1 cellular context compared by ENCODE assay signal in the genomic region with DNA sequence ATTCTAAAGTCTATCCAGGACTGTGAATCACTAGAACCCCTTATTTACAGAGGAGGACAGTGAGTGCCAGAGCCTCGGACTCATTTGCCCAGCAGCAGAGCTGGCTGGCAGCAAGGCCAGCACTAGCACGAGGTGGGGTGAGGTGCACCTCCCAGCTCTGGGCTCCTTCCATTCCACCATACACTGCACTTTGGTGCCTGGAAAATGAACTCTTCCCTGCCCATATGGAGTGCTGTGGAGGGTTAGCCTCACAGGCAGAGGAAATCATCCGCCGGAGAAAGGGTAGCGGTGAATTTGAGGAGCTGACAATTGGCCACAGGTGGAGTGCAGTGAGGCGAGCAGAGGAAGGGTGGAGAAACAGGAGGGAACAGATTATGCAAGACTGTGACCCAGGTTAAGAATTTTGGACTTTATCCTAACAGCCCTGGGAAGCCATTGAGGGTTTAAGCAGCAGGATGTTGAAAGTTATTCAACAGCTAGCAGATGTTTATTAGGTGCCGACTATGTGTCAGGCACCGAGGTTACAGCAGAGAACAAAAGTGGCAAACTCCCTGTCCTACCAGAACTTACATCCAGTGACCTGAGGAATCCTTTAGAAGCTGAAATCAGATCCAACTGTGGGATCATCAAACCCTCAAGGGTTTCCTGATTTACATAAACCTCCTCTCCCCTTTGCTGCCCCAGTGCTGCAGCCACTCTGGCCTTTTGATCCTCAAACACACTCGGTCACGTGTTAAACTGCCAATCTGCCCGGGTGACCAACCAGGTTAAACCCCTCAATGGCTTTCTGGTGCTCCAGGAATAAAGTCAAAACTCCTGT.
TF ChIP-seq lines count a peak whose summit lies in the region.

No MANE protein-coding gene starts in this region.

TF ChIP-seq in HepG2, 621 proteins besides CTCF, POLR2A, EP300 and RAD21 (continued from another document and continues in another):
- TF ChIP-seq, protein P1, sequence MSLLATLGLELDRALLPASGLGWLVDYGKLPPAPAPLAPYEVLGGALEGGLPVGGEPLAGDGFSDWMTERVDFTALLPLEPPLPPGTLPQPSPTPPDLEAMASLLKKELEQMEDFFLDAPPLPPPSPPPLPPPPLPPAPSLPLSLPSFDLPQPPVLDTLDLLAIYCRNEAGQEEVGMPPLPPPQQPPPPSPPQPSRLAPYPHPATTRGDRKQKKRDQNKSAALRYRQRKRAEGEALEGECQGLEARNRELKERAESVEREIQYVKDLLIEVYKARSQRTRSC (CRISPR knock-in tag; IDR thresholded peaks at IDR 0.05; ENCODE audit: low read depth): peak; percentile 40; the same call in 1 of the 2 replicates
- TF ChIP-seq NFIC (IDR thresholded peaks at IDR 0.05; ENCODE audit: low read length) (peak; percentile 75; the same call in 1 of the 2 replicates), STAT5B (CRISPR knock-in tag; IDR thresholded peaks at IDR 0.05) (0 out of 2 replicates have a peak, but pooled peaks have one; percentile 3), NFIB (CRISPR knock-in tag; IDR thresholded peaks at IDR 0.05; ENCODE audit: borderline replicate concordance) (no peak), ZNF724P (CRISPR knock-in tag; IDR thresholded peaks at IDR 0.05; ENCODE audit: borderline replicate concordance) (0 out of 2 replicates have a peak, but pooled peaks have one; percentile 32), ZNF670 (CRISPR knock-in tag; IDR thresholded peaks at IDR 0.05; ENCODE audit: borderline replicate concordance) (peak; percentile 88; the same call in 1 of the 2 replicates), AHR (CRISPR knock-in tag; IDR thresholded peaks at IDR 0.05) (0 out of 2 replicates have a peak, but pooled peaks have one; percentile 48), TOPORS (CRISPR knock-in tag; IDR thresholded peaks at IDR 0.05) (peak; percentile 70; the same call in 1 of the 2 replicates), NR3C1 (CRISPR knock-in tag; IDR thresholded peaks at IDR 0.05) (no peak), ZNF24 (IDR thresholded peaks at IDR 0.05) (no peak), KDM6A (CRISPR knock-in tag; IDR thresholded peaks at IDR 0.05; ENCODE audit: low read depth) (peak; percentile 88), FIP1L1 (IDR thresholded peaks at IDR 0.05; ENCODE audit: borderline replicate concordance, insufficient read depth, low read depth, low read length) (no peak), ZNF747 (CRISPR knock-in tag; IDR thresholded peaks at IDR 0.05; ENCODE audit: borderline replicate concordance) (no peak; the same call in 1 of the 2 replicates), FOSL2 (CRISPR knock-in tag; IDR thresholded peaks at IDR 0.05) (peak; percentile 67), TCF7L2 (IDR thresholded peaks at IDR 0.05; ENCODE audit: low read depth, low read length) (0 out of 2 replicates have a peak, but pooled peaks have one; percentile 43), PCBP1 (IDR thresholded peaks at IDR 0.05; ENCODE audit: borderline replicate concordance, low read depth, low read length) (no peak), GLI4 (CRISPR knock-in tag; IDR thresholded peaks at IDR 0.05; ENCODE audit: borderline replicate concordance) (no peak; the same call in 1 of the 2 replicates), SYNCRIP (IDR thresholded peaks at IDR 0.05; ENCODE audit: insufficient read depth, low read depth, low read length) (no peak), ZNF232 (CRISPR knock-in tag; IDR thresholded peaks at IDR 0.05; ENCODE audit: borderline replicate concordance) (0 out of 2 replicates have a peak, but pooled peaks have one; percentile 90), ZNF17 (CRISPR knock-in tag; IDR thresholded peaks at IDR 0.05) (no peak), ARID2 (CRISPR knock-in tag; IDR thresholded peaks at IDR 0.05; ENCODE audit: borderline replicate concordance) (peak; percentile 87; the same call in 1 of the 2 replicates), ZNF251 (CRISPR knock-in tag; IDR thresholded peaks at IDR 0.05) (peak; percentile 66; the same call in 1 of the 2 replicates), KDM5A (IDR thresholded peaks at IDR 0.05; ENCODE audit: borderline replicate concordance, low read length) (no peak), ZNF12 (CRISPR knock-in tag; IDR thresholded peaks at IDR 0.05) (peak; percentile 40), ZFP37 (CRISPR knock-in tag; IDR thresholded peaks at IDR 0.05; ENCODE audit: borderline replicate concordance) (peak; percentile 69; the same call in 1 of the 2 replicates), POLR2AphosphoS2 (IDR thresholded peaks at IDR 0.05; ENCODE audit: low read depth, low read length) (no peak)
- TF ChIP-seq, protein P2, sequence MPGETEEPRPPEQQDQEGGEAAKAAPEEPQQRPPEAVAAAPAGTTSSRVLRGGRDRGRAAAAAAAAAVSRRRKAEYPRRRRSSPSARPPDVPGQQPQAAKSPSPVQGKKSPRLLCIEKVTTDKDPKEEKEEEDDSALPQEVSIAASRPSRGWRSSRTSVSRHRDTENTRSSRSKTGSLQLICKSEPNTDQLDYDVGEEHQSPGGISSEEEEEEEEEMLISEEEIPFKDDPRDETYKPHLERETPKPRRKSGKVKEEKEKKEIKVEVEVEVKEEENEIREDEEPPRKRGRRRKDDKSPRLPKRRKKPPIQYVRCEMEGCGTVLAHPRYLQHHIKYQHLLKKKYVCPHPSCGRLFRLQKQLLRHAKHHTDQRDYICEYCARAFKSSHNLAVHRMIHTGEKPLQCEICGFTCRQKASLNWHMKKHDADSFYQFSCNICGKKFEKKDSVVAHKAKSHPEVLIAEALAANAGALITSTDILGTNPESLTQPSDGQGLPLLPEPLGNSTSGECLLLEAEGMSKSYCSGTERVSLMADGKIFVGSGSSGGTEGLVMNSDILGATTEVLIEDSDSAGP (CRISPR knock-in tag; IDR thresholded peaks at IDR 0.05; ENCODE audit: borderline replicate concordance): peak; percentile 46; the same call in 1 of the 2 replicates
- TF ChIP-seq, protein P3, sequence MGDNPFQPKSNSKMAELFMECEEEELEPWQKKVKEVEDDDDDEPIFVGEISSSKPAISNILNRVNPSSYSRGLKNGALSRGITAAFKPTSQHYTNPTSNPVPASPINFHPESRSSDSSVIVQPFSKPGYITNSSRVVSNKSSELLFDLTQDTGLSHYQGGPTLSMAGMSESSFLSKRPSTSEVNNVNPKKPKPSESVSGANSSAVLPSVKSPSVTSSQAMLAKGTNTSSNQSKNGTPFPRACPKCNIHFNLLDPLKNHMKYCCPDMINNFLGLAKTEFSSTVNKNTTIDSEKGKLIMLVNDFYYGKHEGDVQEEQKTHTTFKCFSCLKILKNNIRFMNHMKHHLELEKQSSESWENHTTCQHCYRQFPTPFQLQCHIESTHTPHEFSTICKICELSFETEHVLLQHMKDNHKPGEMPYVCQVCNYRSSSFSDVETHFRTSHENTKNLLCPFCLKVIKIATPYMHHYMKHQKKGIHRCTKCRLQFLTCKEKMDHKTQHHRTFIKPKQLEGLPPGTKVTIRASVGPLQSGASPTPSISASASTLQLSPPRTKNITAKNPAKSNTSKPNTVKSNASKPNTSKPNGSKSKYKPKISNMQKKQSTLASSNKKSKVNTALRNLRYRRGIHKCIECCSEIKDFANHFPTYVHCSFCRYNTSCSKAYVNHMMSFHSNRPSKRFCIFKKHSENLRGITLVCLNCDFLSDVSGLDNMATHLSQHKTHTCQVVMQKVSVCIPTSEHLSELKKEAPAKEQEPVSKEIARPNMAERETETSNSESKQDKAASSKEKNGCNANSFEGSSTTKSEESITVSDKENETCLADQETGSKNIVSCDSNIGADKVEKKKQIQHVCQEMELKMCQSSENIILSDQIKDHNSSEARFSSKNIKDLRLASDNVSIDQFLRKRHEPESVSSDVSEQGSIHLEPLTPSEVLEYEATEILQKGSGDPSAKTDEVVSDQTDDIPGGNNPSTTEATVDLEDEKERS (CRISPR knock-in tag; IDR thresholded peaks at IDR 0.05): no peak; the same call in none of the 2 replicates
- TF ChIP-seq, protein P4, sequence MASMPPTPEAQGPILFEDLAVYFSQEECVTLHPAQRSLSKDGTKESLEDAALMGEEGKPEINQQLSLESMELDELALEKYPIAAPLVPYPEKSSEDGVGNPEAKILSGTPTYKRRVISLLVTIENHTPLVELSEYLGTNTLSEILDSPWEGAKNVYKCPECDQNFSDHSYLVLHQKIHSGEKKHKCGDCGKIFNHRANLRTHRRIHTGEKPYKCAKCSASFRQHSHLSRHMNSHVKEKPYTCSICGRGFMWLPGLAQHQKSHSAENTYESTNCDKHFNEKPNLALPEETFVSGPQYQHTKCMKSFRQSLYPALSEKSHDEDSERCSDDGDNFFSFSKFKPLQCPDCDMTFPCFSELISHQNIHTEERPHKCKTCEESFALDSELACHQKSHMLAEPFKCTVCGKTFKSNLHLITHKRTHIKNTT (CRISPR knock-in tag; IDR thresholded peaks at IDR 0.05): no peak
- TF ChIP-seq, protein P5, sequence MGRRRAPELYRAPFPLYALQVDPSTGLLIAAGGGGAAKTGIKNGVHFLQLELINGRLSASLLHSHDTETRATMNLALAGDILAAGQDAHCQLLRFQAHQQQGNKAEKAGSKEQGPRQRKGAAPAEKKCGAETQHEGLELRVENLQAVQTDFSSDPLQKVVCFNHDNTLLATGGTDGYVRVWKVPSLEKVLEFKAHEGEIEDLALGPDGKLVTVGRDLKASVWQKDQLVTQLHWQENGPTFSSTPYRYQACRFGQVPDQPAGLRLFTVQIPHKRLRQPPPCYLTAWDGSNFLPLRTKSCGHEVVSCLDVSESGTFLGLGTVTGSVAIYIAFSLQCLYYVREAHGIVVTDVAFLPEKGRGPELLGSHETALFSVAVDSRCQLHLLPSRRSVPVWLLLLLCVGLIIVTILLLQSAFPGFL (CRISPR knock-in tag; IDR thresholded peaks at IDR 0.05): no peak
- TF ChIP-seq, protein P6, sequence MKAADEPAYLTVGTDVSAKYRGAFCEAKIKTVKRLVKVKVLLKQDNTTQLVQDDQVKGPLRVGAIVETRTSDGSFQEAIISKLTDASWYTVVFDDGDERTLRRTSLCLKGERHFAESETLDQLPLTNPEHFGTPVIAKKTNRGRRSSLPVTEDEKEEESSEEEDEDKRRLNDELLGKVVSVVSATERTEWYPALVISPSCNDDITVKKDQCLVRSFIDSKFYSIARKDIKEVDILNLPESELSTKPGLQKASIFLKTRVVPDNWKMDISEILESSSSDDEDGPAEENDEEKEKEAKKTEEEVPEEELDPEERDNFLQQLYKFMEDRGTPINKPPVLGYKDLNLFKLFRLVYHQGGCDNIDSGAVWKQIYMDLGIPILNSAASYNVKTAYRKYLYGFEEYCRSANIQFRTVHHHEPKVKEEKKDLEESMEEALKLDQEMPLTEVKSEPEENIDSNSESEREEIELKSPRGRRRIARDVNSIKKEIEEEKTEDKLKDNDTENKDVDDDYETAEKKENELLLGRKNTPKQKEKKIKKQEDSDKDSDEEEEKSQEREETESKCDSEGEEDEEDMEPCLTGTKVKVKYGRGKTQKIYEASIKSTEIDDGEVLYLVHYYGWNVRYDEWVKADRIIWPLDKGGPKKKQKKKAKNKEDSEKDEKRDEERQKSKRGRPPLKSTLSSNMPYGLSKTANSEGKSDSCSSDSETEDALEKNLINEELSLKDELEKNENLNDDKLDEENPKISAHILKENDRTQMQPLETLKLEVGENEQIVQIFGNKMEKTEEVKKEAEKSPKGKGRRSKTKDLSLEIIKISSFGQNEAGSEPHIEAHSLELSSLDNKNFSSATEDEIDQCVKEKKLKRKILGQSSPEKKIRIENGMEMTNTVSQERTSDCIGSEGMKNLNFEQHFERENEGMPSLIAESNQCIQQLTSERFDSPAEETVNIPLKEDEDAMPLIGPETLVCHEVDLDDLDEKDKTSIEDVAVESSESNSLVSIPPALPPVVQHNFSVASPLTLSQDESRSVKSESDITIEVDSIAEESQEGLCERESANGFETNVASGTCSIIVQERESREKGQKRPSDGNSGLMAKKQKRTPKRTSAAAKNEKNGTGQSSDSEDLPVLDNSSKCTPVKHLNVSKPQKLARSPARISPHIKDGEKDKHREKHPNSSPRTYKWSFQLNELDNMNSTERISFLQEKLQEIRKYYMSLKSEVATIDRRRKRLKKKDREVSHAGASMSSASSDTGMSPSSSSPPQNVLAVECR (CRISPR knock-in tag; IDR thresholded peaks at IDR 0.05; ENCODE audit: borderline replicate concordance): peak; percentile 81; the same call in 1 of the 2 replicates
- TF ChIP-seq, protein P7, sequence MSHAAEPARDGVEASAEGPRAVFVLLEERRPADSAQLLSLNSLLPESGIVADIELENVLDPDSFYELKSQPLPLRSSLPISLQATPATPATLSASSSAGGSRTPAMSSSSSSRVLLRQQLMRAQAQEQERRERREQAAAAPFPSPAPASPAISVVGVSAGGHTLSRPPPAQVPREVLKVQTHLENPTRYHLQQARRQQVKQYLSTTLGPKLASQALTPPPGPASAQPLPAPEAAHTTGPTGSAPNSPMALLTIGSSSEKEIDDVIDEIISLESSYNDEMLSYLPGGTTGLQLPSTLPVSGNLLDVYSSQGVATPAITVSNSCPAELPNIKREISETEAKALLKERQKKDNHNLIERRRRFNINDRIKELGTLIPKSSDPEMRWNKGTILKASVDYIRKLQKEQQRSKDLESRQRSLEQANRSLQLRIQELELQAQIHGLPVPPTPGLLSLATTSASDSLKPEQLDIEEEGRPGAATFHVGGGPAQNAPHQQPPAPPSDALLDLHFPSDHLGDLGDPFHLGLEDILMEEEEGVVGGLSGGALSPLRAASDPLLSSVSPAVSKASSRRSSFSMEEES (CRISPR knock-in tag; IDR thresholded peaks at IDR 0.05): peak; percentile 80
